In the genomic region with DNA sequence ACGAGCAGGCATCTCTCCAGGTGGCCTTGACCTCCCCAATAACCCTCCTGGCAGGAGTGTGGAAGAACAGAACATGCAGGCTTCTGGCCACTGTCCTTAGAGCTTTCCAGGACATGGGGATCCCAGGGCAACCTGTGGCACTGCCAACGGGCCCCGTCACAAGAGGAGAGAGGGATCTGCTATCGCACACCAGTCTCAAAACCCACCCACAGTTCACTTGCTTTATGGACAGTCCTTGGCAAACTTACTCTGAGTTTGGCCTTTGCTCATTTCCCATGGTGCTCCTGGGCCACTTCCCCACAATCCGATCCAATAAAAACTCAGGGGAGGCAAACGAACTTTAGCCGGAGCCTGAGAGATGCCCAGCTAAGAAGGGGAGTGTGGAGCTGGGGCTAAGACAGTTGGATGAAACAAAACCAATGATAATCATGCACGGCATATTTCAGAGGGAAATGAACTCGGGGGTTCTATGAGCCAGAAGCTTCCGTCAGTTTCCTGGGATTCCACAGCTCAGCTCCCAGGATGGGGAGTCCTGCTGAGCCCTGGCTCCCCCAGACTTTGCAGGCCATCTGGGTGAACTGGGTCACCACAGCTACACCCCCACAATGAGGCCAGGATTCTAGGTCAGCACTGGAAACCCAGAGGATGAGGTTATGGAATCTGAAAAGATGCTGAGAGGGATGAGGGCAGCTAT, we compare ENCODE assay signal across 11 cellular contexts.
DNase-seq lines count a peak whose midpoint lies in the region; TF ChIP-seq lines count a peak whose summit lies in the region.
"Had no signal": no experiment of that assay in that cellular context is flagged by ENCODE, and none has a peak within 500 bp of the region (broad histone marks: within the 10 kb centered on the region; RNA-seq: fewer than 3 reads in every experiment).

No MANE protein-coding gene starts in this region.

- H3K79me2 ChIP-seq in osteoblast (ENCODE audit: insufficient read depth, low read length): peaks cover 96% of the 10 kb centered on the region

- H3K4me1 ChIP-seq in left ventricle myocardium inferior (peaks cover 76% of the 10 kb centered on the region), osteoblast (ENCODE audit: insufficient read depth, low read length) (peaks cover 60% of the 10 kb centered on the region), uterus (peaks cover 34 to 51% of the 10 kb centered on the region in 2 donors)
- no peaks in the 10 kb centered on the region for H3K4me1 ChIP-seq in CD8-positive, alpha-beta memory T cell (ENCODE audit: insufficient read depth, low read length)

- peak overlapping the region; percentile 19 for H3K4me3 ChIP-seq in left ventricle myocardium inferior
- H3K4me3 ChIP-seq in osteoblast (ENCODE audit: insufficient read depth, low read length): no peak overlapping the region
- no peak overlapping the region for H3K4me3 ChIP-seq in uterus
- H3K4me3 ChIP-seq in CD8-positive, alpha-beta memory T cell (ENCODE audit: low read length): no peak overlapping the region

- no peaks in the 10 kb centered on the region for H3K9me3 ChIP-seq in left ventricle myocardium inferior (replicated peaks)
- no peaks in the 10 kb centered on the region for H3K9me3 ChIP-seq in osteoblast (ENCODE audit: low read depth, low read length)
- H3K9me3 ChIP-seq in uterus: no peaks in the 10 kb centered on the region
- no peaks in the 10 kb centered on the region for H3K9me3 ChIP-seq in CD8-positive, alpha-beta memory T cell (ENCODE audit: low read length)

- TF ChIP-seq CTCF in brain (conservative IDR thresholded peaks at IDR 0.05) (no peak), left ventricle myocardium inferior (IDR thresholded peaks at IDR 0.05; ENCODE audit: borderline replicate concordance) (no peak), osteoblast (IDR thresholded peaks at IDR 0.05; ENCODE audit: extremely low read depth, low read depth, low read length) (no peak), uterus (IDR thresholded peaks at IDR 0.05) (no peak)

- H3K36me3 ChIP-seq in left ventricle myocardium inferior: peaks cover 4% of the 10 kb centered on the region
- peaks cover 44% of the 10 kb centered on the region for H3K36me3 ChIP-seq in osteoblast (ENCODE audit: insufficient read depth, low read length)
- no peaks in the 10 kb centered on the region for H3K36me3 ChIP-seq in uterus
- no peaks in the 10 kb centered on the region for H3K36me3 ChIP-seq in CD8-positive, alpha-beta memory T cell (ENCODE audit: insufficient read depth, low read length)

- H2AFZ ChIP-seq in osteoblast (ENCODE audit: low read length): no peak overlapping the region

- POLR2A ChIA-PET in CD8-positive, alpha-beta memory T cell (lab: Charles Lee): no interaction called here

- peak; percentile 79 for DNase-seq in left ventricle myocardium inferior
- no peak for DNase-seq in osteoblast (ENCODE audit: insufficient read length, low spot score, missing footprints)
- DNase-seq in uterus: peak in 1 of 2 donors; percentile 56
- no peak for DNase-seq in amniotic stem cell (lab: John Stamatoyannopoulos, UW)
- no peak for DNase-seq in OCI-M2 (lab: John Stamatoyannopoulos, UW; ENCODE audit: unreplicated experiment)
- DNase-seq in CD8-positive, alpha-beta memory T cell: no peak
- DNase-seq: activated naive CD4-positive, alpha-beta T cell treated with anti-CD3 and anti-CD28 coated beads for 36 hours; GDM1; mesendoderm had no signal

- no peak for TF ChIP-seq POLR2A in uterus (IDR thresholded peaks at IDR 0.05)

- H3K4me3 Mint-ChIP-seq in brain: no peak overlapping the region
- H3K4me3 Mint-ChIP-seq in CD8-positive, alpha-beta memory T cell: no peak overlapping the region
- H3K4me3 Mint-ChIP-seq: activated naive CD4-positive, alpha-beta T cell treated with anti-CD3 and anti-CD28 coated beads for 36 hours; IgD-negative memory B cell had no signal

- H3K27ac ChIP-seq in left ventricle myocardium inferior (replicated peaks) (peak overlapping the region; percentile 74), osteoblast (ENCODE audit: low read depth, low read length) (peak overlapping the region; percentile 51), uterus (peak overlapping the region; percentile 71 to 73)
- H3K27ac ChIP-seq in CD8-positive, alpha-beta memory T cell (ENCODE audit: low read depth, low read length): no peak overlapping the region

- peak overlapping the region in 4 of 5 experiments; percentile 54 to 85 (median 84) for H3K27ac Mint-ChIP-seq in brain
- no peak overlapping the region for H3K27ac Mint-ChIP-seq in CD8-positive, alpha-beta memory T cell
- H3K27ac Mint-ChIP-seq: activated naive CD4-positive, alpha-beta T cell treated with anti-CD3 and anti-CD28 coated beads for 36 hours; IgD-negative memory B cell had no signal

- peak overlapping the region; percentile 7 for H3K4me2 ChIP-seq in osteoblast (ENCODE audit: insufficient read depth, low read length)

- H4K20me1 ChIP-seq in osteoblast (ENCODE audit: insufficient read depth, low read length): peaks cover 58% of the 10 kb centered on the region

- H3K4me1 Mint-ChIP-seq in brain: peaks cover 63% of the 10 kb centered on the region
- peaks cover 0 to 7% (median 0%) of the 10 kb centered on the region in 3 donors for H3K4me1 Mint-ChIP-seq in CD8-positive, alpha-beta memory T cell

- no peaks in the 10 kb centered on the region for H3K27me3 ChIP-seq in left ventricle myocardium inferior (ENCODE audit: low read depth)
- H3K27me3 ChIP-seq in osteoblast (ENCODE audit: insufficient read depth, low read length): no peaks in the 10 kb centered on the region
- H3K27me3 ChIP-seq in uterus: no peaks in the 10 kb centered on the region
- no peaks in the 10 kb centered on the region for H3K27me3 ChIP-seq in CD8-positive, alpha-beta memory T cell (ENCODE audit: insufficient read depth, low read length, poor library complexity, severe bottlenecking)

- CTCF ChIA-PET in CD8-positive, alpha-beta memory T cell (lab: Charles Lee): interaction anchor here (1.4 kb wide), 1 partner anchor 35 kb away, joined by 3 read pairs; no protein-coding TSS in a partner anchor

- intact Hi-C loops in left ventricle myocardium inferior (cut with micrococcal nuclease): no loop called here
- intact Hi-C loops in uterus (cut with DNase I; ENCODE audit: low total_unique reads): no loop called here

- H3K36me3 Mint-ChIP-seq in brain: peaks cover 15% of the 10 kb centered on the region
- peaks cover 0 to 12% (median 2%) of the 10 kb centered on the region in 3 donors for H3K36me3 Mint-ChIP-seq in CD8-positive, alpha-beta memory T cell

- H3K27me3 Mint-ChIP-seq in brain: no peaks in the 10 kb centered on the region
- no peaks in the 10 kb centered on the region for H3K27me3 Mint-ChIP-seq in CD8-positive, alpha-beta memory T cell
- H3K27me3 Mint-ChIP-seq: IgD-negative memory B cell had no signal

- H3K9me3 Mint-ChIP-seq in brain: peaks cover 0 to 3% (median 0%) of the 10 kb centered on the region in 5 experiments
- H3K9me3 Mint-ChIP-seq in CD8-positive, alpha-beta memory T cell: no peaks in the 10 kb centered on the region
- H3K9me3 Mint-ChIP-seq: activated naive CD4-positive, alpha-beta T cell treated with anti-CD3 and anti-CD28 coated beads for 36 hours had no signal

Comparison
In these comparisons a context has a peak if more than half of its experiments do, and no peak if none do; other contexts are left out.
1. H3K27ac Mint-ChIP-seq: peak in brain (4 of 5); none in CD8-positive, alpha-beta memory T cell (0 of 8).